Comparison of ENCODE assay signal across 8 cellular contexts in the genomic region with DNA sequence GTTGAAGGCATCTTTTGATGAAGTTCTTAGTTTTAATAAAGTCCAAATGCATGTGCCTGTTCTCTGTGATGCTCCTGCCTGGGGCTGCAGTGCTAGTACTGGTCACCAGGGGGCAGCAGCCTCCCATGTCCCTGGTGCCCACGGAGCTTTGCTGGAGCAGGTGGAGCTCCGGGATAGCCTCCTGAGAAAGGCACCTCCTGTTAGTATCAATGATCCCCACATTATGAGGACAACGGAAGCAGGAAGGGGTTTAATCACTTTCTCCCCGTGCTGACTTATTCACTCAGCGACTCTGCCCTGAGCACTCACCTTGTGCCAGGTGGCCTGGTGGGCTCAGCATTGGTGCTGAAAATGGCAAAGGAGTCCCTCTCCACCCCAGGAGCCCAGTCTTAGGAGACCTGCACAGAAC.
A peak's percentile ranks its signal among the peaks of the same experiment; 100 is the strongest.
DNase-seq lines count a peak whose midpoint lies in the region; ATAC-seq and TF ChIP-seq lines count a peak whose summit lies in the region.

No MANE protein-coding gene starts in this region.

- H3K4me3 ChIP-seq in BE2C (ENCODE audit: low read depth, low read length) = no peak overlapping the region

- H3K9me3 ChIP-seq in BE2C = no peaks in the 10 kb centered on the region

- peak; percentile 70 for DNase-seq in BE2C
- peak; percentile 59 for DNase-seq in GM20000 (ENCODE audit: low spot score)
- DNase-seq in NCI-H69 (lab: John Stamatoyannopoulos, UW) = peak; percentile 72
- DNase-seq in activated CD8-positive, alpha-beta T cell treated with anti-CD3 and anti-CD28 coated beads, Interleukin-2, amount 10 ng/mL, durations not matched to agents 7 days and 5 days = peak; percentile 77
- peak; percentile 84 for DNase-seq in endothelial cell (ENCODE audit: low spot score)
- peak; percentile 70 for DNase-seq in midbrain (lab: John Stamatoyannopoulos, UW)
- peak; percentile 88 for DNase-seq in stimulated activated CD8-positive, alpha-beta memory T cell treated with anti-CD3 and anti-CD28 coated beads, Interleukin-4, amount 100 ng/mL, for 48 hours

- peak; percentile 99 for TF ChIP-seq CTCF in BE2C (IDR thresholded peaks at IDR 0.05; ENCODE audit: low read depth, low read length)
- peak; percentile 96 for TF ChIP-seq CTCF in GM20000 (IDR thresholded peaks at IDR 0.05; ENCODE audit: extremely low read depth, missing control alignments)
- peak; percentile 95 for TF ChIP-seq CTCF in endothelial cell (IDR thresholded peaks at IDR 0.05; ENCODE audit: unreplicated experiment)

- H3K36me3 ChIP-seq in BE2C = no peaks in the 10 kb centered on the region

- no peaks in the 10 kb centered on the region for H3K4me1 ChIP-seq in BE2C

- H3K36me3 Mint-ChIP-seq in activated CD8-positive, alpha-beta T cell treated with anti-CD3 and anti-CD28 coated beads, Interleukin-2, amount 10 ng/mL, durations not matched to agents 7 days and 5 days (ENCODE audit: low read depth) = peaks cover 6% of the 10 kb centered on the region
- H3K36me3 Mint-ChIP-seq in endothelial cell (ENCODE audit: low read depth, unreplicated experiment) = peaks cover under 1% of the 10 kb centered on the region

- no peaks in the 10 kb centered on the region for H3K27me3 Mint-ChIP-seq in activated CD8-positive, alpha-beta T cell treated with anti-CD3 and anti-CD28 coated beads, Interleukin-2, amount 10 ng/mL, durations not matched to agents 7 days and 5 days (ENCODE audit: low read depth)
- H3K27me3 Mint-ChIP-seq in endothelial cell (ENCODE audit: unreplicated experiment) = peaks cover 4% of the 10 kb centered on the region

- no peaks in the 10 kb centered on the region for H3K27me3 ChIP-seq in BE2C

- POLR2A ChIA-PET in activated CD8-positive, alpha-beta T cell treated with anti-CD3 and anti-CD28 coated beads, Interleukin-2, amount 10 ng/mL, durations not matched to agents 7 days and 5 days (lab: Charles Lee) = interaction anchor here (1.0 kb wide), 1 partner anchor 10 kb away, joined by 3 read pairs; no protein-coding TSS in a partner anchor

- H3K4me3 Mint-ChIP-seq in activated CD8-positive, alpha-beta T cell treated with anti-CD3 and anti-CD28 coated beads, Interleukin-2, amount 10 ng/mL, durations not matched to agents 7 days and 5 days = no peak overlapping the region
- H3K4me3 Mint-ChIP-seq in endothelial cell (ENCODE audit: unreplicated experiment) = no peak overlapping the region

- peak; percentile 67 for ATAC-seq in activated CD8-positive, alpha-beta T cell treated with anti-CD3 and anti-CD28 coated beads, Interleukin-2, amount 10 ng/mL, durations not matched to agents 7 days and 5 days
- no peak for ATAC-seq in GM21528 (IDR thresholded peaks at IDR 0.05; ENCODE audit: low FRiP score, unreplicated experiment)

- no peaks in the 10 kb centered on the region for H3K9me3 Mint-ChIP-seq in activated CD8-positive, alpha-beta T cell treated with anti-CD3 and anti-CD28 coated beads, Interleukin-2, amount 10 ng/mL, durations not matched to agents 7 days and 5 days (ENCODE audit: insufficient read depth)
- peaks cover 1% of the 10 kb centered on the region for H3K9me3 Mint-ChIP-seq in endothelial cell (ENCODE audit: unreplicated experiment)

- CTCF ChIA-PET in activated CD8-positive, alpha-beta T cell treated with anti-CD3 and anti-CD28 coated beads, Interleukin-2, amount 10 ng/mL, durations not matched to agents 7 days and 5 days (lab: Charles Lee) = interaction anchor here (0.6 to 4.3 kb wide), 16 partner anchors 9 to 466 kb away, joined by 3 to 31 read pairs (median 4); no protein-coding TSS in a partner anchor

- H3K27ac Mint-ChIP-seq in activated CD8-positive, alpha-beta T cell treated with anti-CD3 and anti-CD28 coated beads, Interleukin-2, amount 10 ng/mL, durations not matched to agents 7 days and 5 days = no peak overlapping the region
- no peak overlapping the region for H3K27ac Mint-ChIP-seq in endothelial cell (ENCODE audit: unreplicated experiment)

- H3K4me1 Mint-ChIP-seq in activated CD8-positive, alpha-beta T cell treated with anti-CD3 and anti-CD28 coated beads, Interleukin-2, amount 10 ng/mL, durations not matched to agents 7 days and 5 days (ENCODE audit: low read depth) = peaks cover 22% of the 10 kb centered on the region
- H3K4me1 Mint-ChIP-seq in endothelial cell (ENCODE audit: unreplicated experiment) = no peaks in the 10 kb centered on the region
